Comparison of ENCODE assay signal across 26 cellular contexts in the genomic region with DNA sequence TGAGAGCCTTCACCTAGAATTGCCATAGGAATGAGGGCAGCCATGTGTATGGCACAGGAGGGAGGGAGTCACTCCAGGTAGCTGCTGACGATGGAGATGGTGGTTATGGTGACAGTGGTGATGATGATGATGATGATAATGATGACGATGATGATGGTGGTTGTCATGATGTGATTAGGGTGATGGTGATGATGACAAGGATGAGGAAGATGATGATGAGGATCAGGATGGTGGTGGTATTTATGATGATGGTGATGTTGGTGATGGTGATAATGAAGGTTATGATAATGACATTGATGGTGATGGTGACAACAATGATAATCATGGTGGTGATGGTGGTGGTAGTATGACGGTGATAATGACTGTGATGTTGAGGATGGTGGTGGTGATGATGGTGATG.
"Had no signal": no experiment of that assay in that cellular context is flagged by ENCODE, and none has a peak within 500 bp of the region (broad histone marks: within the 10 kb centered on the region; RNA-seq: fewer than 3 reads in every experiment).

No MANE protein-coding gene starts in this region.

- H3K4me1 Mint-ChIP-seq: mesothelial cell of epicardium, naive B cell had no signal

- H3K4me3 ChIP-seq: coronary artery, dorsolateral prefrontal cortex, esophagus squamous epithelium, gastrocnemius medialis, heart right ventricle, left lung, lower lobe of right lung, mucosa of descending colon had no signal

- H3K27me3 Mint-ChIP-seq: naive B cell had no signal

- H3K27ac ChIP-seq: coronary artery, dorsolateral prefrontal cortex, epithelial cell of prostate, esophagus squamous epithelium, gastrocnemius medialis, heart right ventricle, left lung, lower lobe of right lung had no signal

- H3K4me3 Mint-ChIP-seq: mesothelial cell of epicardium, naive B cell had no signal

- H3K27me3 ChIP-seq: dorsolateral prefrontal cortex, esophagus squamous epithelium, gastrocnemius medialis, left lung had no signal

- H3K36me3 ChIP-seq: esophagus squamous epithelium, gastrocnemius medialis, heart right ventricle, left lung, lower lobe of right lung had no signal

- H3K27ac Mint-ChIP-seq: mesothelial cell of epicardium, naive B cell had no signal

- H3K9me3 ChIP-seq: esophagus squamous epithelium, gastrocnemius medialis, heart right ventricle, left lung, lower lobe of right lung, mucosa of descending colon had no signal

- H3K4me1 ChIP-seq: esophagus squamous epithelium, gastrocnemius medialis, heart right ventricle, left lung, lower lobe of right lung had no signal

- H3K9me3 Mint-ChIP-seq: mesothelial cell of epicardium, naive B cell had no signal

- DNase-seq: dermis blood vessel endothelial cell; dorsolateral prefrontal cortex; effector CD4-positive, alpha-beta T cell; effector memory CD4-positive, alpha-beta T cell; erythroblast; esophagus squamous epithelium; foreskin fibroblast; foreskin melanocyte; gastrocnemius medialis; glutamatergic neuron; head of caudate nucleus; heart right ventricle; hippocampal formation; left cardiac atrium; left lung; lower lobe of right lung; mesenchymal stem cell; mucosa of descending colon; naive B cell had no signal

- H3K36me3 Mint-ChIP-seq: mesothelial cell of epicardium, naive B cell had no signal

- FAIRE-seq: colon, endothelial cell of umbilical vein, islet of Langerhans, keratinocyte had no signal
